Comparison of ENCODE assay signal across 2 cellular contexts in genomic region chr12:124737772-124738635, GRCh38.
TF ChIP-seq lines count a peak whose summit lies in the region.

No MANE protein-coding gene starts in this region.

TF ChIP-seq in IMR-90, 13 proteins besides CTCF, POLR2A, EP300 and RAD21:
- TF ChIP-seq BHLHE40 (IDR thresholded peaks at IDR 0.05; ENCODE audit: low read depth, low read length) = no peak
- no peak for TF ChIP-seq NFE2L2 (IDR thresholded peaks at IDR 0.05; ENCODE audit: low read depth, low read length)
- no peak for TF ChIP-seq SMC3 (IDR thresholded peaks at IDR 0.05; ENCODE audit: low read depth, low read length)
- TF ChIP-seq RFX5 (IDR thresholded peaks at IDR 0.05; ENCODE audit: low read depth, low read length) = no peak
- TF ChIP-seq CEBPB (IDR thresholded peaks at IDR 0.05; ENCODE audit: low read depth, low read length) = no peak
TF ChIP-seq in IMR-90: peak in this region for 0.

TF ChIP-seq in WTC11, 78 proteins besides CTCF, POLR2A, EP300 and RAD21:
- TF ChIP-seq MXD4 (CRISPR knock-in tag; IDR thresholded peaks at IDR 0.05; ENCODE audit: borderline replicate concordance) (no peak), ZNF219 (CRISPR knock-in tag; IDR thresholded peaks at IDR 0.05; ENCODE audit: borderline replicate concordance) (no peak), RORB (CRISPR knock-in tag; IDR thresholded peaks at IDR 0.05) (no peak), SOX15 (CRISPR knock-in tag; IDR thresholded peaks at IDR 0.05) (no peak), RELA (CRISPR knock-in tag; IDR thresholded peaks at IDR 0.05; ENCODE audit: borderline replicate concordance) (no peak), ZNF671 (CRISPR knock-in tag; IDR thresholded peaks at IDR 0.05) (no peak), NR1H2 (CRISPR knock-in tag; IDR thresholded peaks at IDR 0.05) (no peak), ZNF232 (CRISPR knock-in tag; IDR thresholded peaks at IDR 0.05) (no peak), MYBL2 (CRISPR knock-in tag; IDR thresholded peaks at IDR 0.05) (no peak), ZNF263 (CRISPR knock-in tag; IDR thresholded peaks at IDR 0.05; ENCODE audit: low read depth) (no peak), ZNF281 (CRISPR knock-in tag; IDR thresholded peaks at IDR 0.05) (no peak), TCF7 (CRISPR knock-in tag; IDR thresholded peaks at IDR 0.05; ENCODE audit: low read depth) (no peak), CREM (CRISPR knock-in tag; IDR thresholded peaks at IDR 0.05) (no peak), NR3C1 (CRISPR knock-in tag; conservative IDR thresholded peaks at IDR 0.05; ENCODE audit: low read depth) (no peak)
- TF ChIP-seq, protein P1, sequence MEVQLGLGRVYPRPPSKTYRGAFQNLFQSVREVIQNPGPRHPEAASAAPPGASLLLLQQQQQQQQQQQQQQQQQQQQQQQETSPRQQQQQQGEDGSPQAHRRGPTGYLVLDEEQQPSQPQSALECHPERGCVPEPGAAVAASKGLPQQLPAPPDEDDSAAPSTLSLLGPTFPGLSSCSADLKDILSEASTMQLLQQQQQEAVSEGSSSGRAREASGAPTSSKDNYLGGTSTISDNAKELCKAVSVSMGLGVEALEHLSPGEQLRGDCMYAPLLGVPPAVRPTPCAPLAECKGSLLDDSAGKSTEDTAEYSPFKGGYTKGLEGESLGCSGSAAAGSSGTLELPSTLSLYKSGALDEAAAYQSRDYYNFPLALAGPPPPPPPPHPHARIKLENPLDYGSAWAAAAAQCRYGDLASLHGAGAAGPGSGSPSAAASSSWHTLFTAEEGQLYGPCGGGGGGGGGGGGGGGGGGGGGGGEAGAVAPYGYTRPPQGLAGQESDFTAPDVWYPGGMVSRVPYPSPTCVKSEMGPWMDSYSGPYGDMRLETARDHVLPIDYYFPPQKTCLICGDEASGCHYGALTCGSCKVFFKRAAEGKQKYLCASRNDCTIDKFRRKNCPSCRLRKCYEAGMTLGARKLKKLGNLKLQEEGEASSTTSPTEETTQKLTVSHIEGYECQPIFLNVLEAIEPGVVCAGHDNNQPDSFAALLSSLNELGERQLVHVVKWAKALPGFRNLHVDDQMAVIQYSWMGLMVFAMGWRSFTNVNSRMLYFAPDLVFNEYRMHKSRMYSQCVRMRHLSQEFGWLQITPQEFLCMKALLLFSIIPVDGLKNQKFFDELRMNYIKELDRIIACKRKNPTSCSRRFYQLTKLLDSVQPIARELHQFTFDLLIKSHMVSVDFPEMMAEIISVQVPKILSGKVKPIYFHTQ (CRISPR knock-in tag; IDR thresholded peaks at IDR 0.05) = no peak
- TF ChIP-seq, protein P2, sequence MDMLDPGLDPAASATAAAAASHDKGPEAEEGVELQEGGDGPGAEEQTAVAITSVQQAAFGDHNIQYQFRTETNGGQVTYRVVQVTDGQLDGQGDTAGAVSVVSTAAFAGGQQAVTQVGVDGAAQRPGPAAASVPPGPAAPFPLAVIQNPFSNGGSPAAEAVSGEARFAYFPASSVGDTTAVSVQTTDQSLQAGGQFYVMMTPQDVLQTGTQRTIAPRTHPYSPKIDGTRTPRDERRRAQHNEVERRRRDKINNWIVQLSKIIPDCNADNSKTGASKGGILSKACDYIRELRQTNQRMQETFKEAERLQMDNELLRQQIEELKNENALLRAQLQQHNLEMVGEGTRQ (CRISPR knock-in tag; IDR thresholded peaks at IDR 0.05) = no peak
